ENCODE assay signal across 7 cellular contexts in genomic region chrX:124239911-124240310, GRCh38.
DNase-seq lines count a peak whose midpoint lies in the region; ATAC-seq lines count a peak whose summit lies in the region.

No MANE protein-coding gene starts in this region.

- H3K9me3 ChIP-seq in trophoblast cell (ENCODE audit: insufficient read depth, low read depth, low read length) = no peaks in the 10 kb centered on the region

- no peak overlapping the region for H3K23ac ChIP-seq in trophoblast cell (ENCODE audit: low read length)

- ATAC-seq in GM19372 (IDR thresholded peaks at IDR 0.05; ENCODE audit: low read depth, unreplicated experiment) = peak; percentile 87
- ATAC-seq in HG02938 (IDR thresholded peaks at IDR 0.05; ENCODE audit: unreplicated experiment) = peak; percentile 93

- peak overlapping the region; percentile 71 for H3K4me3 Mint-ChIP-seq in activated CD4-positive, alpha-beta T cell treated with anti-CD3 and anti-CD28 coated beads, Interleukin-2, amount 10 ng/mL, durations not matched to agents 24 days and 14 days

- no peaks in the 10 kb centered on the region for H3K27me3 ChIP-seq in trophoblast cell (ENCODE audit: insufficient read depth, low read length)

- H2AK5ac ChIP-seq in trophoblast cell (ENCODE audit: low read length) = no peak overlapping the region

- H3K4me2 ChIP-seq in trophoblast cell (ENCODE audit: low read length) = no peak overlapping the region

- no CpG with 5 or more reads among the region's 6 CpGs for WGBS in trophoblast cell (ENCODE audit: extremely low coverage, insufficient coverage, insufficient read length)

- no peak overlapping the region for H4K91ac ChIP-seq in trophoblast cell (ENCODE audit: low read depth, low read length)

- intact Hi-C loops in activated CD4-positive, alpha-beta T cell treated with anti-CD3 and anti-CD28 coated beads, Interleukin-2, amount 10 ng/mL, durations not matched to agents 24 days and 14 days (cut with micrococcal nuclease) = loop anchor here (1.0 to 10.0 kb wide), 10 partner anchors 8 to 1055 kb away; partner anchors contain the start of gene STAG2

- H2AFZ ChIP-seq in trophoblast cell (ENCODE audit: insufficient read depth, low read length, poor library complexity) = no peak overlapping the region

- no peak overlapping the region for H2BK12ac ChIP-seq in trophoblast cell (ENCODE audit: low read length)

- H3K18ac ChIP-seq in trophoblast cell (ENCODE audit: low read length) = no peak overlapping the region

- no peak overlapping the region for H3K4ac ChIP-seq in trophoblast cell (ENCODE audit: low read depth, low read length)

- no peak overlapping the region for H3K14ac ChIP-seq in trophoblast cell (ENCODE audit: low read length)

- DNase-seq in activated CD4-positive, alpha-beta T cell treated with anti-CD3 and anti-CD28 coated beads, Interleukin-2, amount 10 ng/mL, durations not matched to agents 24 days and 14 days = peak; percentile 84
- DNase-seq in stimulated activated CD4-positive, alpha-beta T cell treated with anti-CD3 and anti-CD28 coated beads, Interleukin-4, amount 100 ng/mL, for 4 hours = peak; percentile 11 to 59
- no peak for DNase-seq in effector CD8-positive, alpha-beta T cell (lab: John Stamatoyannopoulos, UW)
- no peak for DNase-seq in foreskin melanocyte
- no peak for DNase-seq in trophoblast cell

- H4K8ac ChIP-seq in trophoblast cell (ENCODE audit: low read depth, low read length) = no peak overlapping the region

- no peaks in the 10 kb centered on the region for H3K79me2 ChIP-seq in trophoblast cell (ENCODE audit: control insufficient read depth, insufficient read depth, low read length, poor library complexity)

- H3K27me3 Mint-ChIP-seq in activated CD4-positive, alpha-beta T cell treated with anti-CD3 and anti-CD28 coated beads, Interleukin-2, amount 10 ng/mL, durations not matched to agents 24 days and 14 days = no peaks in the 10 kb centered on the region

- H3K36me3 Mint-ChIP-seq in activated CD4-positive, alpha-beta T cell treated with anti-CD3 and anti-CD28 coated beads, Interleukin-2, amount 10 ng/mL, durations not matched to agents 24 days and 14 days (ENCODE audit: low read depth) = no peaks in the 10 kb centered on the region

- no peak overlapping the region for H2BK5ac ChIP-seq in trophoblast cell (ENCODE audit: low read depth, low read length, poor library complexity)

- H3K9ac ChIP-seq in trophoblast cell (ENCODE audit: low read length) = no peak overlapping the region

- no peak overlapping the region for H3K4me3 ChIP-seq in trophoblast cell (ENCODE audit: low read depth, low read length)

- H3K79me1 ChIP-seq in trophoblast cell (ENCODE audit: low read length) = no peaks in the 10 kb centered on the region

- H3K4me1 ChIP-seq in trophoblast cell (ENCODE audit: control insufficient read depth in 1 of 2, insufficient read depth in 2 of 2, low read length in 2 of 2) = no peaks in the 10 kb centered on the region

- H2BK120ac ChIP-seq in trophoblast cell (ENCODE audit: insufficient read depth, low read length, poor library complexity) = no peak overlapping the region

- no peaks in the 10 kb centered on the region for H3K36me3 ChIP-seq in trophoblast cell (ENCODE audit: control insufficient read depth in 1 of 2, insufficient read depth in 2 of 2, low read length in 2 of 2)

- H3K27ac ChIP-seq in trophoblast cell (ENCODE audit: low read depth, low read length) = no peak overlapping the region

- H4K12ac ChIP-seq in trophoblast cell (ENCODE audit: low read depth, low read length) = no peak overlapping the region

- no peaks in the 10 kb centered on the region for H3K9me3 Mint-ChIP-seq in activated CD4-positive, alpha-beta T cell treated with anti-CD3 and anti-CD28 coated beads, Interleukin-2, amount 10 ng/mL, durations not matched to agents 24 days and 14 days

- H3K4me1 Mint-ChIP-seq in activated CD4-positive, alpha-beta T cell treated with anti-CD3 and anti-CD28 coated beads, Interleukin-2, amount 10 ng/mL, durations not matched to agents 24 days and 14 days = peaks cover 31% of the 10 kb centered on the region

- peak overlapping the region; percentile 84 for H3K27ac Mint-ChIP-seq in activated CD4-positive, alpha-beta T cell treated with anti-CD3 and anti-CD28 coated beads, Interleukin-2, amount 10 ng/mL, durations not matched to agents 24 days and 14 days

Comparison
In these comparisons a context has a peak if more than half of its experiments do, and no peak if none do; other contexts are left out.
1. DNase-seq: peak in activated CD4-positive, alpha-beta T cell treated with anti-CD3 and anti-CD28 coated beads, Interleukin-2, amount 10 ng/mL, durations not matched to agents 24 days and 14 days (single experiment) and stimulated activated CD4-positive, alpha-beta T cell treated with anti-CD3 and anti-CD28 coated beads, Interleukin-4, amount 100 ng/mL, for 4 hours (2 of 2); none in effector CD8-positive, alpha-beta T cell (single experiment), foreskin melanocyte (single experiment) and trophoblast cell (0 of 2).